Comparison of ENCODE assay signal across 13 cellular contexts in genomic region chr2:15242936-15243461, GRCh38.
DNase-seq lines count a peak whose midpoint lies in the region; ATAC-seq and TF ChIP-seq lines count a peak whose summit lies in the region.
"Had no signal": no experiment of that assay in that cellular context is flagged by ENCODE, and none has a peak within 500 bp of the region (broad histone marks: within the 10 kb centered on the region; RNA-seq: fewer than 3 reads in every experiment).

No MANE protein-coding gene starts in this region.

- H3K4me1 ChIP-seq in DND-41 (ENCODE audit: insufficient read depth, low read length), result peaks cover 22% of the 10 kb centered on the region
- H3K4me1 ChIP-seq in testis, result peaks cover 5% of the 10 kb centered on the region

- intact Hi-C loops in testis (cut with DNase I; ENCODE audit: low total_unique reads), result no loop called here

- H4K20me1 ChIP-seq in DND-41 (ENCODE audit: insufficient read depth, low read length), result no peaks in the 10 kb centered on the region

- no peaks in the 10 kb centered on the region for H3K79me2 ChIP-seq in DND-41 (ENCODE audit: insufficient read depth, low read length)

- no peak for TF ChIP-seq CTCF in DND-41 (IDR thresholded peaks at IDR 0.05; ENCODE audit: borderline replicate concordance, extremely low read depth, low read length, poor library complexity, severe bottlenecking)
- no peak for TF ChIP-seq CTCF in testis (IDR thresholded peaks at IDR 0.05)

- WGBS in testis, 2 donors, result 89% methylated on average over 3 of the region's 3 CpGs

- peak; percentile 63 for ATAC-seq in DND-41 (ENCODE audit: insufficient read depth, low read depth)
- ATAC-seq in GM19328 (IDR thresholded peaks at IDR 0.05; ENCODE audit: unreplicated experiment), result no peak
- ATAC-seq in HG03571 (IDR thresholded peaks at IDR 0.05; ENCODE audit: unreplicated experiment), result no peak

- TF ChIP-seq POLR2A in testis (IDR thresholded peaks at IDR 0.05), result no peak

- H3K4me2 ChIP-seq in DND-41 (ENCODE audit: insufficient read depth, low read length), result no peak overlapping the region

- H3K27ac ChIP-seq in DND-41 (ENCODE audit: low read length) (0 out of 2 replicates have a peak overlapping the region, but pooled peaks have one; percentile 8), KOPT-K1 (ENCODE audit: low read depth, low read length, poor library complexity, severe bottlenecking) (peak overlapping the region; percentile 0), testis (no peak overlapping the region)

- no peaks in the 10 kb centered on the region for H3K9me3 ChIP-seq in DND-41 (ENCODE audit: insufficient read depth, low read length, severe bottlenecking)
- no peaks in the 10 kb centered on the region for H3K9me3 ChIP-seq in KOPT-K1 (ENCODE audit: insufficient read depth, low read length, poor library complexity, severe bottlenecking)
- no peaks in the 10 kb centered on the region for H3K9me3 ChIP-seq in testis

- no peaks in the 10 kb centered on the region for H3K27me3 ChIP-seq in DND-41 (ENCODE audit: insufficient read depth, low read length, poor library complexity)
- no peaks in the 10 kb centered on the region for H3K27me3 ChIP-seq in testis

- DNase-seq in DND-41 (peak; percentile 8), NOMO-1 treated with DMSO at 0.1 percent for 48 hours (lab: John Stamatoyannopoulos, UW; ENCODE audit: unreplicated experiment) (peak; percentile 71), fibroblast of gingiva (ENCODE audit: low read depth) (peak; percentile 56), testis (no peak), ureter (ENCODE audit: low spot score) (no peak)
- DNase-seq: anterior cingulate cortex, H7, nucleus accumbens, RPMI8226, small intestine had no signal

- H3K9ac ChIP-seq in DND-41 (ENCODE audit: low read depth, low read length), result no peak overlapping the region

- no peak overlapping the region for H2AFZ ChIP-seq in DND-41 (ENCODE audit: low read depth, low read length)

- H3K36me3 ChIP-seq in DND-41 (ENCODE audit: insufficient read depth, low read length) (no peaks in the 10 kb centered on the region), KOPT-K1 (ENCODE audit: insufficient read depth, low read length) (no peaks in the 10 kb centered on the region), testis (ENCODE audit: low read depth, missing control alignments) (no peaks in the 10 kb centered on the region)

- H3K4me3 ChIP-seq in DND-41 (ENCODE audit: low read depth in 1 of 2, low read length in 2 of 2), result no peak overlapping the region
- no peak overlapping the region for H3K4me3 ChIP-seq in testis

Comparison
In these comparisons a context has a peak if more than half of its experiments do, and no peak if none do; other contexts are left out.
1. DNase-seq: peak in DND-41 (single experiment), NOMO-1 treated with DMSO at 0.1 percent for 48 hours (single experiment) and fibroblast of gingiva (single experiment); none in testis (single experiment) and ureter (single experiment).
2. H3K27ac ChIP-seq: peak in DND-41 (single experiment) and KOPT-K1 (single experiment); none in testis (0 of 2).